ENCODE assay signal across 1 cellular context in genomic region chr1:40507973-40508372, GRCh38.
TF ChIP-seq lines count a peak whose summit lies in the region.

No MANE protein-coding gene starts in this region.

TF ChIP-seq in HEK293, 187 proteins besides CTCF, POLR2A, EP300 and RAD21 (continued from another document):
- TF ChIP-seq ZNF544 (tag by site-specific recombination; IDR thresholded peaks at IDR 0.05) (no peak), ZNF354C (tag by site-specific recombination; IDR thresholded peaks at IDR 0.05; ENCODE audit: borderline replicate concordance, low read depth) (no peak), ZNF121 (tag by site-specific recombination; IDR thresholded peaks at IDR 0.05) (no peak), SETDB1 (IDR thresholded peaks at IDR 0.05; ENCODE audit: insufficient read length, low read length) (no peak), ZNF76 (tag by site-specific recombination; IDR thresholded peaks at IDR 0.05; ENCODE audit: borderline replicate concordance, low read depth) (no peak), ZNF707 (tag by site-specific recombination; IDR thresholded peaks at IDR 0.05) (no peak), KLF17 (tag by site-specific recombination; IDR thresholded peaks at IDR 0.05) (no peak), ZNF133 (tag by site-specific recombination; IDR thresholded peaks at IDR 0.05) (no peak), ZNF747 (tag by site-specific recombination; IDR thresholded peaks at IDR 0.05) (no peak)
